Comparison of ENCODE assay signal across 17 cellular contexts in the genomic region with DNA sequence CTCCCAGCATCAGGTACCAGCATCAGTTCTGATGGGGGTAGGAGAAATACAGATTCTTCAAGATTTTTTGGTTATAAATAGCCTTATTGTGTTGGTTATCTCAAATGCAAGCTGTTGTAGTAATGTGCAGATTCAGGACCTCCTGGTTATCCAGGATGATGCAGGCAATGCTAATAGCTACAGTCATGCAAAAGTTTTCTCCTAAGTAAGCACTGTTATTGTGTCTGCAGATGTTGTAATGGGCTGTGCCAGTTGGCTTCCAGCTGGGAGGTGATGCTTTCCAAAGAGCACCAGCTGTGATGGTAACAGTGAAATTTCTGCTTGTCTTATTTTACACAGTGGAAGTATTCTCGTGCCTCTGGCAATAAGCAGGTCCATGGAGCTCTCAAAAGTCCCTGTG.
A peak's percentile ranks its signal among the peaks of the same experiment; 100 is the strongest.
DNase-seq lines count a peak whose midpoint lies in the region; ATAC-seq and TF ChIP-seq lines count a peak whose summit lies in the region.
"Had no signal": no experiment of that assay in that cellular context is flagged by ENCODE, and none has a peak within 500 bp of the region (broad histone marks: within the 10 kb centered on the region; RNA-seq: fewer than 3 reads in every experiment).

No MANE protein-coding gene starts in this region.

- no peaks in the 10 kb centered on the region for H3K36me3 Mint-ChIP-seq in neural progenitor cell
- H3K36me3 Mint-ChIP-seq in CD8-positive, alpha-beta T cell, result no peaks in the 10 kb centered on the region

- H3K9me3 ChIP-seq in HUES64 (ENCODE audit: insufficient read depth, low read depth, low read length) (no peaks in the 10 kb centered on the region), iPS DF 6.9 (ENCODE audit: control insufficient read depth, insufficient read depth, low read length) (no peaks in the 10 kb centered on the region), ovary (no peaks in the 10 kb centered on the region), neural progenitor cell (ENCODE audit: low read depth) (no peaks in the 10 kb centered on the region)
- H3K9me3 ChIP-seq in CD8-positive, alpha-beta T cell (ENCODE audit: low read length), result no peaks in the 10 kb centered on the region
- H3K9me3 ChIP-seq: BE2C had no signal

- TF ChIP-seq POLR2A in ovary (IDR thresholded peaks at IDR 0.05), result no peak

- peaks cover 12% of the 10 kb centered on the region for H3K4me1 Mint-ChIP-seq in neural progenitor cell
- no peaks in the 10 kb centered on the region for H3K4me1 Mint-ChIP-seq in CD8-positive, alpha-beta T cell (ENCODE audit: low read depth)

- H3K36me3 ChIP-seq in HUES64 (ENCODE audit: insufficient read depth, low read length), result no peaks in the 10 kb centered on the region
- H3K36me3 ChIP-seq in iPS DF 6.9 (ENCODE audit: control insufficient read depth, insufficient read depth, low read length), result no peaks in the 10 kb centered on the region; the same call in 1 of the 2 replicates
- H3K36me3 ChIP-seq in ovary, result no peaks in the 10 kb centered on the region
- H3K36me3 ChIP-seq in neural progenitor cell, result no peaks in the 10 kb centered on the region
- no peaks in the 10 kb centered on the region for H3K36me3 ChIP-seq in CD8-positive, alpha-beta T cell (ENCODE audit: insufficient read depth, low read length)
- H3K36me3 ChIP-seq: BE2C had no signal

- H3K9ac ChIP-seq in HUES64 (ENCODE audit: low read depth, low read length), result peak overlapping the region; percentile 28; the same call in 1 of the 2 replicates
- H3K9ac ChIP-seq in neural progenitor cell, result no peak overlapping the region

- H3K27me3 ChIP-seq in HUES64 (ENCODE audit: insufficient read depth, low read length), result no peaks in the 10 kb centered on the region
- no peaks in the 10 kb centered on the region for H3K27me3 ChIP-seq in iPS DF 6.9 (ENCODE audit: control insufficient read depth, insufficient read depth, low read length)
- no peaks in the 10 kb centered on the region for H3K27me3 ChIP-seq in ovary
- H3K27me3 ChIP-seq in neural progenitor cell, result no peaks in the 10 kb centered on the region
- no peaks in the 10 kb centered on the region for H3K27me3 ChIP-seq in CD8-positive, alpha-beta T cell (ENCODE audit: insufficient read depth, low read length)
- H3K27me3 ChIP-seq: BE2C had no signal

- TF ChIP-seq EP300 in ovary (IDR thresholded peaks at IDR 0.05), result no peak

- TF ChIP-seq CTCF in choroid plexus epithelial cell (conservative IDR thresholded peaks at IDR 0.05; ENCODE audit: low read depth, low read length) (no peak), ovary (IDR thresholded peaks at IDR 0.05) (no peak), neural progenitor cell (IDR thresholded peaks at IDR 0.05) (no peak)
- no peak for TF ChIP-seq CTCF in CD8-positive, alpha-beta T cell (IDR thresholded peaks at IDR 0.05)

- H3K79me2 ChIP-seq in neural progenitor cell (ENCODE audit: low read depth), result no peaks in the 10 kb centered on the region

- H3K4me3 Mint-ChIP-seq in neural progenitor cell, result no peak overlapping the region
- H3K4me3 Mint-ChIP-seq in CD8-positive, alpha-beta T cell, result no peak overlapping the region
- H3K4me3 Mint-ChIP-seq: CD4-positive, alpha-beta T cell had no signal

- ATAC-seq in GM21529 (IDR thresholded peaks at IDR 0.05; ENCODE audit: unreplicated experiment), result no peak
- ATAC-seq in CD8-positive, alpha-beta T cell, result no peak

- intact Hi-C loops in ovary (cut with DNase I), result no loop called here
- intact Hi-C loops in CD8-positive, alpha-beta T cell (cut with DNase I, micrococcal nuclease), result no loop called here

- H3K27ac ChIP-seq in HUES64 (ENCODE audit: low read depth, low read length) (peak overlapping the region; percentile 92), iPS DF 6.9 (ENCODE audit: low read length) (no peak overlapping the region), ovary (no peak overlapping the region), neural progenitor cell (no peak overlapping the region)
- no peak overlapping the region for H3K27ac ChIP-seq in CD8-positive, alpha-beta T cell (ENCODE audit: low read depth, low read length)

- no peaks in the 10 kb centered on the region for H4K20me1 ChIP-seq in neural progenitor cell (ENCODE audit: low read depth)

- peaks cover 7% of the 10 kb centered on the region for H3K9me3 Mint-ChIP-seq in neural progenitor cell
- H3K9me3 Mint-ChIP-seq in CD8-positive, alpha-beta T cell, result peaks cover 15% of the 10 kb centered on the region

- WGBS in HUES64, result 32% methylated on average over 1 of the region's 1 CpG
- WGBS in iPS DF 6.9 (ENCODE audit: insufficient coverage, insufficient read length), result no CpG with 5 or more reads among the region's 1 CpG
- 24 to 42% (median 24%) methylated on average over 1 of the region's 1 CpG for WGBS in ovary, 3 donors

- DNase-seq in COR-L47 (lab: John Stamatoyannopoulos, UW) (peak; percentile 28), choroid plexus epithelial cell (ENCODE audit: low read depth) (peak; percentile 1), iPS DF 6.9 (ENCODE audit: low read depth, low spot score) (peak; percentile 54), ovary (no peak), neural progenitor cell (ENCODE audit: low spot score) (no peak)
- no peak for DNase-seq in CD8-positive, alpha-beta T cell
- DNase-seq: 8988T; BE2C; CD4-positive, alpha-beta T cell; GOT3; MV-4-11; NCI-H1417 treated with DMSO at 0.1 percent for 48 hours; NCI-H2029 treated with DMSO at 0.1 percent for 48 hours; NCI-H2171 treated with DMSO at 0.1 percent for 48 hours; NCI-H510A had no signal

- H3K4me1 ChIP-seq in HUES64 (ENCODE audit: insufficient read depth, low read length), result peaks cover 33% of the 10 kb centered on the region
- peaks cover 5% of the 10 kb centered on the region; the same call in 1 of the 2 replicates for H3K4me1 ChIP-seq in iPS DF 6.9 (ENCODE audit: control insufficient read depth, insufficient read depth, low read length)
- H3K4me1 ChIP-seq in ovary (ENCODE audit: insufficient read depth), result no peaks in the 10 kb centered on the region
- no peaks in the 10 kb centered on the region for H3K4me1 ChIP-seq in neural progenitor cell
- no peaks in the 10 kb centered on the region for H3K4me1 ChIP-seq in CD8-positive, alpha-beta T cell (ENCODE audit: insufficient read depth, low read length)
- H3K4me1 ChIP-seq: BE2C had no signal

- H3K27me3 Mint-ChIP-seq in neural progenitor cell (ENCODE audit: insufficient read depth, low read depth), result no peaks in the 10 kb centered on the region
- no peaks in the 10 kb centered on the region for H3K27me3 Mint-ChIP-seq in CD8-positive, alpha-beta T cell (ENCODE audit: low read depth)
- H3K27me3 Mint-ChIP-seq: CD4-positive, alpha-beta T cell had no signal

- H3K4me3 ChIP-seq in HUES64 (ENCODE audit: low read length) (no peak overlapping the region), choroid plexus epithelial cell (ENCODE audit: low read depth, low read length) (no peak overlapping the region), iPS DF 6.9 (ENCODE audit: low read length) (no peak overlapping the region), ovary (no peak overlapping the region), neural progenitor cell (no peak overlapping the region)
- H3K4me3 ChIP-seq in CD8-positive, alpha-beta T cell (ENCODE audit: low read depth, low read length), result no peak overlapping the region

- no peaks in the 10 kb centered on the region for H3F3A ChIP-seq in neural progenitor cell (ENCODE audit: low read depth)

- no peak overlapping the region for H2AFZ ChIP-seq in neural progenitor cell (replicated peaks)

- POLR2A ChIA-PET in CD8-positive, alpha-beta T cell (lab: Charles Lee), result no interaction called here

- no peak overlapping the region for H3K27ac Mint-ChIP-seq in neural progenitor cell
- no peak overlapping the region for H3K27ac Mint-ChIP-seq in CD8-positive, alpha-beta T cell
- H3K27ac Mint-ChIP-seq: CD4-positive, alpha-beta T cell had no signal

- CTCF ChIA-PET in CD8-positive, alpha-beta T cell (lab: Charles Lee), result no interaction called here

- H3K4me2 ChIP-seq in neural progenitor cell, result no peak overlapping the region

Comparison
In these comparisons a context has a peak if more than half of its experiments do, and no peak if none do; other contexts are left out.
1. DNase-seq: peak in COR-L47 (single experiment), choroid plexus epithelial cell (single experiment) and iPS DF 6.9 (single experiment); none in ovary (0 of 5), neural progenitor cell (single experiment) and CD8-positive, alpha-beta T cell (0 of 7).